ENCODE assay signal across 9 cellular contexts in genomic region chr10:132185601-132186487, GRCh38. TPM values are rescaled to one million over a fixed set of nuclear protein-coding genes. Genes with fewer than 3 reads are reported as not detected.
DNase-seq lines count a peak whose midpoint lies in the region; ATAC-seq and TF ChIP-seq lines count a peak whose summit lies in the region.
"Had no signal": no experiment of that assay in that cellular context is flagged by ENCODE, and none has a peak within 500 bp of the region (broad histone marks: within the 10 kb centered on the region; RNA-seq: fewer than 3 reads in every experiment).

No MANE protein-coding gene starts in this region.

- peaks cover 17% of the 10 kb centered on the region for H3K4me1 ChIP-seq in lower lobe of right lung

- H3K4me3 Mint-ChIP-seq in WTC11, result peak overlapping the region; percentile 65
- H3K4me3 Mint-ChIP-seq in chondrocyte (ENCODE audit: unreplicated experiment), result peak overlapping the region; percentile 62

- H3K36me3 ChIP-seq in H7 (replicated peaks; ENCODE audit: control insufficient read depth, insufficient read depth, low read length), result no peaks in the 10 kb centered on the region
- H3K36me3 ChIP-seq in lower lobe of right lung, result no peaks in the 10 kb centered on the region

- DNase-seq in H7, result peak; percentile 94
- peak; percentile 69 for DNase-seq in WTC11 (ENCODE audit: low spot score)
- DNase-seq in chondrocyte (ENCODE audit: low spot score), result no peak
- no peak for DNase-seq in lower lobe of right lung
- DNase-seq in substantia nigra (lab: John Stamatoyannopoulos, UW), result peak in 8 of 49 donors; percentile 15 to 64 (median 35)
- no peak for DNase-seq in NCI-H82 treated with DMSO at 0.1 percent for 48 hours (lab: John Stamatoyannopoulos, UW; ENCODE audit: unreplicated experiment)

- H3K27ac ChIP-seq in lower lobe of right lung (no peak overlapping the region), substantia nigra (ENCODE audit: low read depth, low read length, poor library complexity, severe bottlenecking) (peak overlapping the region; percentile 67)

- intact Hi-C loops in lower lobe of right lung (cut with DNase I), result no loop called here

- H3K9me3 Mint-ChIP-seq in WTC11 (peaks cover 4% of the 10 kb centered on the region), chondrocyte (ENCODE audit: low read depth) (no peaks in the 10 kb centered on the region)

- POLR2A ChIA-PET in WTC11 (lab: Charles Lee), result no interaction called here

- peaks cover 46% of the 10 kb centered on the region for H3K27me3 ChIP-seq in H7 (ENCODE audit: control insufficient read depth, insufficient read depth, low read length)
- peaks cover 68% of the 10 kb centered on the region for H3K27me3 ChIP-seq in lower lobe of right lung (ENCODE audit: low read depth)

- no peaks in the 10 kb centered on the region for H3K9me3 ChIP-seq in lower lobe of right lung

- CTCF ChIA-PET in WTC11 (lab: Charles Lee), result interaction anchor here (1.0 to 1.2 kb wide), 2 partner anchors 10 to 175 kb away, joined by 3 to 4 read pairs; no protein-coding TSS in a partner anchor

- ATAC-seq in WTC11 (peak; percentile 38), lower lobe of right lung (peak; percentile 81 to 82), GM19328 (IDR thresholded peaks at IDR 0.05; ENCODE audit: unreplicated experiment) (no peak), GM19351 (IDR thresholded peaks at IDR 0.05; ENCODE audit: unreplicated experiment) (no peak)

- H3K27ac Mint-ChIP-seq in WTC11 (no peak overlapping the region), chondrocyte (ENCODE audit: unreplicated experiment) (no peak overlapping the region)

- H3K36me3 Mint-ChIP-seq in WTC11 (peaks cover 8% of the 10 kb centered on the region; the same call in 1 of the 2 replicates), chondrocyte (ENCODE audit: low read depth) (peaks cover 4% of the 10 kb centered on the region)

- H3K27me3 Mint-ChIP-seq in WTC11 (ENCODE audit: low read depth) (peaks cover 63% of the 10 kb centered on the region), chondrocyte (ENCODE audit: low read depth) (peaks cover 27% of the 10 kb centered on the region)

- TF ChIP-seq CTCF in WTC11 (IDR thresholded peaks at IDR 0.05), result no peak
- TF ChIP-seq CTCF in chondrocyte (IDR thresholded peaks at IDR 0.05), result no peak
- TF ChIP-seq CTCF in lower lobe of right lung (IDR thresholded peaks at IDR 0.05), result no peak

- H3K4me1 Mint-ChIP-seq in WTC11 (peaks cover 9% of the 10 kb centered on the region), chondrocyte (ENCODE audit: low read depth) (peaks cover 14% of the 10 kb centered on the region)

- peak overlapping the region; percentile 30 for H3K4me3 ChIP-seq in H7 (ENCODE audit: insufficient read depth, low read depth, low read length)
- H3K4me3 ChIP-seq in lower lobe of right lung, result peak overlapping the region; percentile 51

TF ChIP-seq in WTC11, 78 proteins besides CTCF, POLR2A, EP300 and RAD21 (continues in another document):
- no peak for TF ChIP-seq ARID4B (CRISPR knock-in tag; IDR thresholded peaks at IDR 0.05; ENCODE audit: borderline replicate concordance)
- TF ChIP-seq SP1 (CRISPR knock-in tag; conservative IDR thresholded peaks at IDR 0.05), result peak; percentile 53; the same call in 1 of the 2 replicates
- TF ChIP-seq FOXK1 (CRISPR knock-in tag; IDR thresholded peaks at IDR 0.05), result peak; percentile 67; the same call in 1 of the 2 replicates
- 0 out of 2 replicates have a peak, but pooled peaks have one; percentile 27 for TF ChIP-seq ZBTB43 (CRISPR knock-in tag; IDR thresholded peaks at IDR 0.05)
- TF ChIP-seq E2F5 (CRISPR knock-in tag; IDR thresholded peaks at IDR 0.05), result peak; percentile 72
- TF ChIP-seq MYBL2 (CRISPR knock-in tag; IDR thresholded peaks at IDR 0.05), result peak; percentile 71; the same call in 1 of the 2 replicates
- TF ChIP-seq ERG (CRISPR knock-in tag; IDR thresholded peaks at IDR 0.05), result no peak
- TF ChIP-seq USF2 (CRISPR knock-in tag; IDR thresholded peaks at IDR 0.05), result no peak
- no peak for TF ChIP-seq MLX (CRISPR knock-in tag; IDR thresholded peaks at IDR 0.05)

RNA-seq across cellular contexts. Expression of gene DPYSL4, which starts 0.9 kb away (rescaled TPM):
- total RNA-seq in H7 (2014; rRNA removed; shearing (Covaris generic)), result 7.6 and 9.1 TPM in 2 replicates
- 16.8 to 18.1 TPM (median 17.0 TPM) in 3 replicates for total RNA-seq in WTC11 (2021)
- total RNA-seq in chondrocyte, result 19.9 to 37.6 TPM (median 35.2 TPM) in 3 replicates
- total RNA-seq in lower lobe of right lung, result 2.1 TPM
- total RNA-seq: HT1080 had no signal

Comparison
In these comparisons a context has a peak if more than half of its experiments do, and no peak if none do; other contexts are left out.
1. DNase-seq: peak in H7 (single experiment) and WTC11 (single experiment); none in chondrocyte (single experiment), lower lobe of right lung (single experiment) and NCI-H82 treated with DMSO at 0.1 percent for 48 hours (single experiment).
2. ATAC-seq: peak in WTC11 (single experiment) and lower lobe of right lung (2 of 2); none in GM19328 (single experiment) and GM19351 (single experiment).